In the genomic region with DNA sequence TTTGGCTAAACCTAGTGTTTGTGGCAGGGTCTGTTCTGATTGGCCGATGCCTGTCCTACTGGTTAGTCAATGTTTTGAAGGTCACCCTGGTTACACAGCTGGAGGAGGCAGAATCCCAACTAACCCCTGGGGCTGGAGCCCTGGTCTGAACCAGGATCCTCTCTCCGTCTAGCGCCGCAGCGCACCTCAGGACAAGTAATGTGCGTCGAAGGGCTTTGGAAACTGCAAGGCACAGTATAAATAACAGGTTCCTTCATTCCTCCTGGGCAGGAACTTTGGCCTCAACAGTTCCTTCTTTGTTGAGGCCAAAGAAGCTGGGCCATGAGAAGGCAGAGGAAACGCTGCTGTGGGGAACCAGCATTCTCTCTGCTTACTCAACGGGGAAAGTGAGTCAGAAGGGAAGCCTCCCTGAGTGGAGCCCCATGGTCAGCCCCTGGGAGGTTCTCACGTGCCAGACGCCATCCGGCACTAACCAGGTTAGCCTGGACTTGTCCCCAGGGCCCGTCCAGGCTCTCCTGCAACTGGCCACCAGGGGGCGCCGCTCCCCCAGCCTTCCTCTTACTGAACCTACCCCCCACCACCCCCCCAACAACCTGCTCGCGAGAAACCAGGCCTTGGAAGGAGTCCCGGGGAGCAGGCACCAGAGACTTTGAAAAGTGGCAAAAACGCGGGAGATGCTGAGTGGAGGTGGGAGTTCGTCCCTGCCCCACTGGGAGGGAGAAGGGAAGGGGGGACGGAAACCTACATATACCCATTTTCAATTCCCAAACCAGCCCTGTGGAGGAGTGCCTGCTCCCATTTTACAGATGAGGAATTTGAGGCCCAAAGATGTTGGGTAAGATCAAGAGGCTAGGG, we compare ENCODE assay signal across 8 cellular contexts. TPM values are rescaled to one million over a fixed set of nuclear protein-coding genes. Genes with fewer than 3 reads are reported as not detected.
DNase-seq lines count a peak whose midpoint lies in the region; ATAC-seq and TF ChIP-seq lines count a peak whose summit lies in the region.

No MANE protein-coding gene starts in this region.

- DNase-seq in NCI-H1436 (lab: John Stamatoyannopoulos, UW) (peak; percentile 87), T-helper 22 cell (ENCODE audit: low read depth) (peak; percentile 71), ascending aorta (ENCODE audit: low spot score in 2 of 2) (peak; percentile 93 to 99), hepatic stellate cell (ENCODE audit: low spot score) (peak; percentile 97), sciatic nerve (ENCODE audit: low spot score) (peak; percentile 96)

- no peaks in the 10 kb centered on the region for H3K9me3 ChIP-seq in ascending aorta

- H3K36me3 ChIP-seq in ascending aorta: no peaks in the 10 kb centered on the region

- ATAC-seq in HG02759 (IDR thresholded peaks at IDR 0.05; ENCODE audit: unreplicated experiment): peak; percentile 42
- ATAC-seq in sciatic nerve: peak; percentile 86
- no peak for ATAC-seq in GM18505 (IDR thresholded peaks at IDR 0.05; ENCODE audit: unreplicated experiment)

- peak; percentile 84 for TF ChIP-seq CTCF in GM12872 (IDR thresholded peaks at IDR 0.05; ENCODE audit: insufficient read depth, low read depth, low read length)
- TF ChIP-seq CTCF in ascending aorta (IDR thresholded peaks at IDR 0.05): peak; percentile 93 to 98 (median 97)

- peaks cover 21 to 43% of the 10 kb centered on the region in 2 donors for H3K4me1 ChIP-seq in ascending aorta

- intact Hi-C loops in ascending aorta (cut with DNase I) (loop anchor here (1.0 to 5.0 kb wide), 5 partner anchors 8 to 170 kb away; a partner anchor contains a TSS), sciatic nerve (cut with DNase I) (loop anchor here (2.0 to 5.0 kb wide), 2 partner anchors 56 to 95 kb away; a partner anchor contains a TSS)

- no peak for TF ChIP-seq POLR2A in GM18505 (IDR thresholded peaks at IDR 0.05; ENCODE audit: borderline replicate concordance, extremely low read depth, insufficient read depth, insufficient read length)

- H3K27ac ChIP-seq in ascending aorta: peak overlapping the region; percentile 96 to 100

- H3K4me3 ChIP-seq in ascending aorta: peak overlapping the region in 1 of 2 donors; percentile 61

- no peaks in the 10 kb centered on the region for H3K27me3 ChIP-seq in ascending aorta

RNA-seq across cellular contexts. Expression of a gene that starts 19.8 kb away (rescaled TPM):
- not detected for total RNA-seq in ascending aorta
- not detected for total RNA-seq in sciatic nerve
